In the genomic region with DNA sequence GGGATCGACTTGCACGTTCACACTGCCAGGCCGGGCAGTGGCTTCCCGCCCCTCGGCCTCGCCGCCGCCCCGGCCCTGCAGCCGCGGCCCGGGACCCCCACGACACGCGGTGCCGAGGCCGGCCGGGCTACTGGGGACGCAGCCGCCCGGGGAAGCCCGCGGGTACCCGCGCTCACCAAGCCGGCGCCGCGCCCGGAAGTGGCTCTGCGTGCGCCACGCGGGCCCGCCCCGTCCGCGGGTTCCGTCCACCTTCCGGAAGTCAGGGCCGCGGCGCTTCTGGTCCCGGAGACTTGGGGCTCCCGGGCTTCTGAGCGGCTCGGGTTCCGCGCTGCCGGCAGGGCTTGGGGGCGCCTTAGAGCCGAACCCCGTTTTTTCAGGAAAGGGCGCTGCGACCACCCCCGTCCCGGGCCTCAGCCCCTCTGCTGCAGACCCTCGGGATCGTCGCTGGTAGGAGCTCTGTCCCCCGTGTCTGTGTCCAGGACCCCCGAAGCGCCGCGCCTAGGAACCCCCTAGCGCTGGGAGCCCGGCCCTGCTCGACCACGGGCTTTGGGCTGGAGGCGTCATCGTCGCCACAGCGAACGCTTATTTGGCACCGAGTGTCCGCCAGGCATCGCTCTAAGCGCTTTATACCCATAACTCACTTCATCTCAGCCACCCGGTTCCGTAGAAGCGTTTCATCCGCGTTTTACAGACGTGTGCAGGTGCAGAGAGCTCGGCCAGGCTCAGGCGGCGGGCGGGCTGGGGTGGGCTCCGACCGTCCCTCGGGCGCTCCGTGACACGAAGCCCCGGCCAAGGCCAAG, we compare ENCODE assay signal across 8 cellular contexts. TPM values are rescaled to one million over a fixed set of nuclear protein-coding genes. Genes with fewer than 3 reads are reported as not detected.
DNase-seq lines count a peak whose midpoint lies in the region; ATAC-seq and TF ChIP-seq lines count a peak whose summit lies in the region.

A gene with protein sequence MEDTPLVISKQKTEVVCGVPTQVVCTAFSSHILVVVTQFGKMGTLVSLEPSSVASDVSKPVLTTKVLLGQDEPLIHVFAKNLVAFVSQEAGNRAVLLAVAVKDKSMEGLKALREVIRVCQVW (minus strand): TSS at position 200 of the 800 bp plus-strand sequence. CDS start 693 bp downstream, outside the sequence.

- H3K36me3 Mint-ChIP-seq in activated CD4-positive, alpha-beta T cell treated with anti-CD3 and anti-CD28 coated beads, Interleukin-2, amount 10 ng/mL, durations not matched to agents 24 days and 14 days (ENCODE audit: low read depth) = peaks cover 32% of the 10 kb centered on the region

- DNase-seq in BJ (ENCODE audit: low read depth) (peak; percentile 23), NCI-H524 treated with DMSO at 0.1 percent for 48 hours (lab: John Stamatoyannopoulos, UW) (peak; percentile 41), coronary artery (ENCODE audit: low spot score) (peak; percentile 93), left lung (peak; percentile 91 to 98)
- peak; percentile 97 for DNase-seq in activated CD4-positive, alpha-beta T cell treated with anti-CD3 and anti-CD28 coated beads, Interleukin-2, amount 10 ng/mL, durations not matched to agents 24 days and 14 days
- DNase-seq in stimulated activated CD4-positive, alpha-beta T cell treated with anti-CD3 and anti-CD28 coated beads, Interleukin-2, amount 100 ng/mL, for 4 hours (ENCODE audit: low read depth) = peak; percentile 78

- H3K27me3 Mint-ChIP-seq in activated CD4-positive, alpha-beta T cell treated with anti-CD3 and anti-CD28 coated beads, Interleukin-2, amount 10 ng/mL, durations not matched to agents 24 days and 14 days = no peaks in the 10 kb centered on the region

- peak; percentile 91 for TF ChIP-seq POLR2A in GM19193 (IDR thresholded peaks at IDR 0.05; ENCODE audit: extremely low read depth, insufficient read depth, insufficient read length)

- H3K27ac Mint-ChIP-seq in activated CD4-positive, alpha-beta T cell treated with anti-CD3 and anti-CD28 coated beads, Interleukin-2, amount 10 ng/mL, durations not matched to agents 24 days and 14 days = peak within 1 kb of the TSS; percentile 92

- H3K36me3 ChIP-seq in BJ (ENCODE audit: control insufficient read depth, insufficient read depth, low read length) (peaks cover 6% of the 10 kb centered on the region), left lung (peaks cover 0 to 32% of the 10 kb centered on the region in 2 donors)

- H3K4me1 ChIP-seq in left lung = peaks cover 13 to 28% of the 10 kb centered on the region in 2 donors

- ATAC-seq in HG03432 (IDR thresholded peaks at IDR 0.05; ENCODE audit: unreplicated experiment) (peak; percentile 88), left lung (peak; percentile 96)

- CTCF ChIA-PET in BJ (lab: Yijun Ruan, JAX) = interaction anchor here (0.6 to 1.7 kb wide), 4 partner anchors 9 to 96 kb away, joined by 3 to 5 read pairs (median 4); a partner anchor contains a TSS

- H3K9me3 ChIP-seq in left lung = no peaks in the 10 kb centered on the region

- H3K27me3 ChIP-seq in BJ (ENCODE audit: control insufficient read depth, insufficient read depth, low read length) (no peaks in the 10 kb centered on the region), left lung (no peaks in the 10 kb centered on the region)

- H3K4me3 ChIP-seq in BJ (ENCODE audit: low read depth, low read length) = peak within 1 kb of the TSS; percentile 92
- H3K4me3 ChIP-seq in coronary artery = peak within 1 kb of the TSS; percentile 98
- peak within 1 kb of the TSS; percentile 90 to 97 for H3K4me3 ChIP-seq in left lung

- peak within 1 kb of the TSS; percentile 95 for H3K4me3 Mint-ChIP-seq in activated CD4-positive, alpha-beta T cell treated with anti-CD3 and anti-CD28 coated beads, Interleukin-2, amount 10 ng/mL, durations not matched to agents 24 days and 14 days

- POLR2A ChIA-PET in BJ (lab: Charles Lee) = interaction anchor here (0.6 kb wide), 1 partner anchor 529 kb away, joined by 13 read pairs; no protein-coding TSS in a partner anchor

- H3K27ac ChIP-seq in coronary artery (peak within 1 kb of the TSS; percentile 85 to 96), left lung (peak within 1 kb of the TSS; percentile 95 to 96)

- no peaks in the 10 kb centered on the region for H3K9me3 Mint-ChIP-seq in activated CD4-positive, alpha-beta T cell treated with anti-CD3 and anti-CD28 coated beads, Interleukin-2, amount 10 ng/mL, durations not matched to agents 24 days and 14 days

- H3K4me1 Mint-ChIP-seq in activated CD4-positive, alpha-beta T cell treated with anti-CD3 and anti-CD28 coated beads, Interleukin-2, amount 10 ng/mL, durations not matched to agents 24 days and 14 days = peaks cover 26% of the 10 kb centered on the region

- intact Hi-C loops in activated CD4-positive, alpha-beta T cell treated with anti-CD3 and anti-CD28 coated beads, Interleukin-2, amount 10 ng/mL, durations not matched to agents 24 days and 14 days (cut with micrococcal nuclease) = loop anchor here (1.0 to 5.0 kb wide), 4 partner anchors 38 to 662 kb away; a partner anchor contains a TSS
- intact Hi-C loops in left lung (cut with DNase I) = no loop called here

- TF ChIP-seq CTCF in BJ (IDR thresholded peaks at IDR 0.05; ENCODE audit: insufficient read depth, low read depth, low read length) (peak; percentile 56; the same call in 1 of the 2 replicates), coronary artery (IDR thresholded peaks at IDR 0.05) (no peak), left lung (IDR thresholded peaks at IDR 0.05) (no peak)

RNA-seq across cellular contexts. Expression of the gene that starts here (rescaled TPM):
- 32.1 and 40.9 TPM in 2 replicates for polyA plus RNA-seq in BJ (2011; rRNA removed)
- 10.2 and 11.6 TPM in 2 replicates for polyA minus RNA-seq in BJ (2011; rRNA and poly(A)+ RNA removed)
- 58.0 and 58.5 TPM in 2 replicates for total RNA-seq in activated CD4-positive, alpha-beta T cell treated with anti-CD3 and anti-CD28 coated beads, Interleukin-2, amount 10 ng/mL, durations not matched to agents 24 days and 14 days
- total RNA-seq in left lung = 10 to 100 TPM; 22.4 to 25.3 TPM

Comparison
In these comparisons a context has a peak if more than half of its experiments do, and no peak if none do; other contexts are left out.
1. Peak in every context shown above with its lines: DNase-seq, ATAC-seq, H3K4me3 ChIP-seq and H3K27ac ChIP-seq.
2. DNase-seq: peak in every context shown above with its lines; median percentile 97 in activated CD4-positive, alpha-beta T cell treated with anti-CD3 and anti-CD28 coated beads, Interleukin-2, amount 10 ng/mL, durations not matched to agents 24 days and 14 days; 94 in left lung; 93 in coronary artery; 78 in stimulated activated CD4-positive, alpha-beta T cell treated with anti-CD3 and anti-CD28 coated beads, Interleukin-2, amount 100 ng/mL, for 4 hours; 41 in NCI-H524 treated with DMSO at 0.1 percent for 48 hours; 23 in BJ.